Comparison of ENCODE assay signal across 2 cellular contexts in the genomic region with DNA sequence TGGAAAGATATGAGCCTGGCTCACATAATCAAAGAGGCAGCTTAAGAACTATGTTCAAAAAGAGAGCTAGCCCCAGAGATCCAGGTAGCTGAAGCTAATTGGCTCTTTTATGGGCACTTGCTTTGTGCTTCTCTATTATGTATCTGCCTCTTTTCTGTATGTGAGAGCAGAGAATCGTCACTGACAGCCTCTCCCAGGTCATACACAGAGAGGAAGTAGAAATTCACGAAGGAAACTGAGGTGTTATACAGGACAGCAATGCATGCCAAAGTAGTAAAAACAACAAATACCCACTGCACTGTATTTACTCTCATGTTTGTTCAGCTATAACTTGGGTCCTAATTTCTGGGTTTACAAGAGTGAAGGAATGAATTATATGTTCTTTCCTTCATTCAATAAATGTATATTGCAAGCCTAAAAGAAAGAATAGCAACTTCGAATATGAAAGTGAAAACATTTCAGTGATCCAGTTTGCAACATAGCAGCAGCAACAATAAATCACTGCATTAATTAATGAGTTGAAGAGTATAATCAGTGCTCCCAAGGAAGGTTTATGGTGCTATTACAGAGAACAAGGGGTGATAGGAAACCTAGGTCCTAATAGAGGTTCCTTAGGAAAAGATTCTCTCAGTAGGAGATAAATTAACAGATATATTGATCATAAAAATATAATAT.
TF ChIP-seq lines count a peak whose summit lies in the region.

No MANE protein-coding gene starts in this region.

TF ChIP-seq in liver, 16 proteins besides CTCF, POLR2A, EP300 and RAD21:
- TF ChIP-seq, protein P1, sequence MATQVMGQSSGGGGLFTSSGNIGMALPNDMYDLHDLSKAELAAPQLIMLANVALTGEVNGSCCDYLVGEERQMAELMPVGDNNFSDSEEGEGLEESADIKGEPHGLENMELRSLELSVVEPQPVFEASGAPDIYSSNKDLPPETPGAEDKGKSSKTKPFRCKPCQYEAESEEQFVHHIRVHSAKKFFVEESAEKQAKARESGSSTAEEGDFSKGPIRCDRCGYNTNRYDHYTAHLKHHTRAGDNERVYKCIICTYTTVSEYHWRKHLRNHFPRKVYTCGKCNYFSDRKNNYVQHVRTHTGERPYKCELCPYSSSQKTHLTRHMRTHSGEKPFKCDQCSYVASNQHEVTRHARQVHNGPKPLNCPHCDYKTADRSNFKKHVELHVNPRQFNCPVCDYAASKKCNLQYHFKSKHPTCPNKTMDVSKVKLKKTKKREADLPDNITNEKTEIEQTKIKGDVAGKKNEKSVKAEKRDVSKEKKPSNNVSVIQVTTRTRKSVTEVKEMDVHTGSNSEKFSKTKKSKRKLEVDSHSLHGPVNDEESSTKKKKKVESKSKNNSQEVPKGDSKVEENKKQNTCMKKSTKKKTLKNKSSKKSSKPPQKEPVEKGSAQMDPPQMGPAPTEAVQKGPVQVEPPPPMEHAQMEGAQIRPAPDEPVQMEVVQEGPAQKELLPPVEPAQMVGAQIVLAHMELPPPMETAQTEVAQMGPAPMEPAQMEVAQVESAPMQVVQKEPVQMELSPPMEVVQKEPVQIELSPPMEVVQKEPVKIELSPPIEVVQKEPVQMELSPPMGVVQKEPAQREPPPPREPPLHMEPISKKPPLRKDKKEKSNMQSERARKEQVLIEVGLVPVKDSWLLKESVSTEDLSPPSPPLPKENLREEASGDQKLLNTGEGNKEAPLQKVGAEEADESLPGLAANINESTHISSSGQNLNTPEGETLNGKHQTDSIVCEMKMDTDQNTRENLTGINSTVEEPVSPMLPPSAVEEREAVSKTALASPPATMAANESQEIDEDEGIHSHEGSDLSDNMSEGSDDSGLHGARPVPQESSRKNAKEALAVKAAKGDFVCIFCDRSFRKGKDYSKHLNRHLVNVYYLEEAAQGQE (IDR thresholded peaks at IDR 0.05): no peak
- TF ChIP-seq, protein P2, sequence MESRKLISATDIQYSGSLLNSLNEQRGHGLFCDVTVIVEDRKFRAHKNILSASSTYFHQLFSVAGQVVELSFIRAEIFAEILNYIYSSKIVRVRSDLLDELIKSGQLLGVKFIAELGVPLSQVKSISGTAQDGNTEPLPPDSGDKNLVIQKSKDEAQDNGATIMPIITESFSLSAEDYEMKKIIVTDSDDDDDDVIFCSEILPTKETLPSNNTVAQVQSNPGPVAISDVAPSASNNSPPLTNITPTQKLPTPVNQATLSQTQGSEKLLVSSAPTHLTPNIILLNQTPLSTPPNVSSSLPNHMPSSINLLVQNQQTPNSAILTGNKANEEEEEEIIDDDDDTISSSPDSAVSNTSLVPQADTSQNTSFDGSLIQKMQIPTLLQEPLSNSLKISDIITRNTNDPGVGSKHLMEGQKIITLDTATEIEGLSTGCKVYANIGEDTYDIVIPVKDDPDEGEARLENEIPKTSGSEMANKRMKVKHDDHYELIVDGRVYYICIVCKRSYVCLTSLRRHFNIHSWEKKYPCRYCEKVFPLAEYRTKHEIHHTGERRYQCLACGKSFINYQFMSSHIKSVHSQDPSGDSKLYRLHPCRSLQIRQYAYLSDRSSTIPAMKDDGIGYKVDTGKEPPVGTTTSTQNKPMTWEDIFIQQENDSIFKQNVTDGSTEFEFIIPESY (IDR thresholded peaks at IDR 0.05): no peak
- TF ChIP-seq EGR1 (IDR thresholded peaks at IDR 0.05; ENCODE audit: low read depth in 2 of 2) (no peak), NR2F2 (IDR thresholded peaks at IDR 0.05) (no peak), YY1 (IDR thresholded peaks at IDR 0.05) (no peak), FOXA2 (IDR thresholded peaks at IDR 0.05) (no peak), JUND (IDR thresholded peaks at IDR 0.05) (no peak), RXRA (IDR thresholded peaks at IDR 0.05) (no peak), GABPA (IDR thresholded peaks at IDR 0.05 in 1 of 2, conservative IDR thresholded peaks at IDR 0.05 in 1 of 2) (no peak), SP1 (IDR thresholded peaks at IDR 0.05) (no peak)

TF ChIP-seq in HepG2, 621 proteins besides CTCF, POLR2A, EP300 and RAD21:
- no peak for TF ChIP-seq BCL6 (CRISPR knock-in tag; IDR thresholded peaks at IDR 0.05)
- no peak for TF ChIP-seq ZNF776 (CRISPR knock-in tag; IDR thresholded peaks at IDR 0.05)
- TF ChIP-seq ZSCAN22 (CRISPR knock-in tag; IDR thresholded peaks at IDR 0.05): no peak
- no peak for TF ChIP-seq ZNF652 (CRISPR knock-in tag; IDR thresholded peaks at IDR 0.05; ENCODE audit: borderline replicate concordance, low read depth)
- no peak for TF ChIP-seq HDAC6 (IDR thresholded peaks at IDR 0.05; ENCODE audit: low read depth, low read length)
- TF ChIP-seq, protein P3, sequence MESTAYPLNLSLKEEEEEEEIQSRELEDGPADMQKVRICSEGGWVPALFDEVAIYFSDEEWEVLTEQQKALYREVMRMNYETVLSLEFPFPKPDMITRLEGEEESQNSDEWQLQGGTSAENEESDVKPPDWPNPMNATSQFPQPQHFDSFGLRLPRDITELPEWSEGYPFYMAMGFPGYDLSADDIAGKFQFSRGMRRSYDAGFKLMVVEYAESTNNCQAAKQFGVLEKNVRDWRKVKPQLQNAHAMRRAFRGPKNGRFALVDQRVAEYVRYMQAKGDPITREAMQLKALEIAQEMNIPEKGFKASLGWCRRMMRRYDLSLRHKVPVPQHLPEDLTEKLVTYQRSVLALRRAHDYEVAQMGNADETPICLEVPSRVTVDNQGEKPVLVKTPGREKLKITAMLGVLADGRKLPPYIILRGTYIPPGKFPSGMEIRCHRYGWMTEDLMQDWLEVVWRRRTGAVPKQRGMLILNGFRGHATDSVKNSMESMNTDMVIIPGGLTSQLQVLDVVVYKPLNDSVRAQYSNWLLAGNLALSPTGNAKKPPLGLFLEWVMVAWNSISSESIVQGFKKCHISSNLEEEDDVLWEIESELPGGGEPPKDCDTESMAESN (CRISPR knock-in tag; conservative IDR thresholded peaks at IDR 0.05): no peak
- no peak for TF ChIP-seq ZNF841 (CRISPR knock-in tag; IDR thresholded peaks at IDR 0.05; ENCODE audit: borderline replicate concordance)
